21 cellular contexts compared by ENCODE assay signal in the genomic region with DNA sequence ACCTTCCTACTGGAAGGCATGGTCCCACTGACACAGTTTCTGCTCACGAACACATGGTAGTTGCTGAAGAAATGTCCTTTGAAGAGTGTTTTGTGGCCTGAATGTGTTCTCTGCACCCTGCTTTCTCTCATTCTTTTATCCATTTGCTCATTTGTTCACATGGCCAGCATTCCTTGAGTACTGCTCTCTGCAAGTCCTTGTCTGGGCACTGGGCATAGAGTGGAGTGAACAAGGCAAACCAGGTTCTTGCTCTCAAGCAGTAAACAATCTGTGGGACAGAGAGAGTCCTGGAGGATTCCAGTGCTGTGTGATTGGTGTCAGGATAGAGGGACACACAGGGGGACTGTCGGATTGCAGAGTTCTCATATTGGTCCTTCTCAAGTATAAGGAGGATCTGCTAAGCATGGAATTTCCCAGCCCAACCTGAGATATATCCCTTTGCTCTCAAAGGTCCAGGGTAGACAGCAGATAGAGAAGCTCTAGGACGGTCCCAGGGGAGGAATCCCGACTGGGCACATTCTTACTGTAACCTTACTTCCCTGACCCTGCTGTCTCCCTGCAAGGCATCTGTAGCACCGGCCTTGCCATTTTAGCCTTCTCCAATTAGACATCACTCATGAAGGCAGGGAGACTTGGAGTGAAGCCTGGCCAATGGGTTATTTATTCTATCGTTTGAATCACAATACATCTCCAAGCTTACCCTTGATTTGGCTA. TPM values are rescaled to one million over a fixed set of nuclear protein-coding genes. Genes with fewer than 3 reads are reported as not detected.
DNase-seq lines count a peak whose midpoint lies in the region; ATAC-seq and TF ChIP-seq lines count a peak whose summit lies in the region.
"Had no signal": no experiment of that assay in that cellular context is flagged by ENCODE, and none has a peak within 500 bp of the region (broad histone marks: within the 10 kb centered on the region; RNA-seq: fewer than 3 reads in every experiment).

No MANE protein-coding gene starts in this region.

- H3K4ac ChIP-seq in mesenchymal stem cell (ENCODE audit: low read depth in 1 of 2, low read length in 2 of 2), result no peak overlapping the region

- H4K91ac ChIP-seq in mesenchymal stem cell (ENCODE audit: low read length), result no peak overlapping the region

- intact Hi-C loops in thyroid gland (cut with DNase I), result no loop called here

- H3K9me3 ChIP-seq in mesenchymal stem cell (ENCODE audit: control insufficient read depth, low read length), result no peaks in the 10 kb centered on the region
- H3K9me3 ChIP-seq in thyroid gland, result no peaks in the 10 kb centered on the region
- H3K9me3 ChIP-seq: thoracic aorta had no signal

- no peak for TF ChIP-seq CTCF in thyroid gland (IDR thresholded peaks at IDR 0.05)

- no peak overlapping the region for H2BK5ac ChIP-seq in mesenchymal stem cell (ENCODE audit: low read depth, low read length, poor library complexity, severe bottlenecking)

- no peak overlapping the region for H2AK5ac ChIP-seq in mesenchymal stem cell (ENCODE audit: low read length, severe bottlenecking)

- H3K4me1 ChIP-seq in mesenchymal stem cell (ENCODE audit: control insufficient read depth, insufficient read depth, low read depth, low read length) (peaks cover 5% of the 10 kb centered on the region), thyroid gland (peaks cover 24 to 51% of the 10 kb centered on the region in 2 donors)

- H3K4me2 ChIP-seq in mesenchymal stem cell (ENCODE audit: low read length, poor library complexity, severe bottlenecking), result no peak overlapping the region

- H3K14ac ChIP-seq in mesenchymal stem cell (ENCODE audit: low read length in 2 of 2), result no peak overlapping the region

- no peaks in the 10 kb centered on the region for H3K27me3 ChIP-seq in mesenchymal stem cell (ENCODE audit: control insufficient read depth in 1 of 2, insufficient read depth in 1 of 2, low read length in 2 of 2)
- no peaks in the 10 kb centered on the region for H3K27me3 ChIP-seq in thyroid gland

- no peak for ATAC-seq in GM18519 (IDR thresholded peaks at IDR 0.05; ENCODE audit: low FRiP score, unreplicated experiment)
- ATAC-seq: activated T-cell treated with anti-CD3 and anti-CD28 coated beads, Interleukin-2, amount 50 U/mL, for 4 hours; GM12878; naive thymus-derived CD8-positive, alpha-beta T cell had no signal

- no peak overlapping the region for H3K23ac ChIP-seq in mesenchymal stem cell (ENCODE audit: low read length in 2 of 2)

- DNase-seq in NCI-H1694 (lab: John Stamatoyannopoulos, UW) (peak; percentile 42), NCI-H1694 treated with DMSO at 0.1 percent for 48 hours (lab: John Stamatoyannopoulos, UW) (no peak), mesenchymal stem cell (no peak), thyroid gland (peak; percentile 76), DMS 273 treated with DMSO at 0.1 percent for 48 hours (lab: John Stamatoyannopoulos, UW) (no peak), NCI-H1092 treated with DMSO at 0.1 percent for 48 hours (lab: John Stamatoyannopoulos, UW) (no peak)
- DNase-seq: activated CD4-positive, alpha-beta T cell treated with anti-CD3 and anti-CD28 coated beads for 1 hour; activated CD8-positive, alpha-beta memory T cell treated with anti-CD3 and anti-CD28 coated beads for 24 hours; activated naive CD4-positive, alpha-beta T cell; activated T-cell treated with anti-CD3 and anti-CD28 coated beads, Interleukin-2, amount 50 U/mL, for 4 hours; AML-193; DMS79; Karpas-422; naive thymus-derived CD8-positive, alpha-beta T cell; NCI-H1930; SW 1271 had no signal

- H3K36me3 ChIP-seq in mesenchymal stem cell (ENCODE audit: control insufficient read depth in 1 of 2, insufficient read depth in 2 of 2, low read depth in 1 of 2, low read length in 2 of 2) (no peaks in the 10 kb centered on the region), thyroid gland (no peaks in the 10 kb centered on the region)
- H3K36me3 ChIP-seq: thoracic aorta had no signal

- peak overlapping the region in 1 of 2 experiments; percentile 32 for H2BK12ac ChIP-seq in mesenchymal stem cell (ENCODE audit: low read length in 2 of 2)

- H3K27ac ChIP-seq in cingulate gyrus (ENCODE audit: low read depth, low read length) (peak overlapping the region; percentile 65), mesenchymal stem cell (ENCODE audit: low read length, poor library complexity, severe bottlenecking) (no peak overlapping the region), thyroid gland (peak overlapping the region; percentile 75 to 98 (median 91))
- H3K27ac ChIP-seq: 22Rv1, thoracic aorta had no signal

- TF ChIP-seq POLR2A in thyroid gland (IDR thresholded peaks at IDR 0.05), result peak in 1 of 2 donors; percentile 79

- no peak overlapping the region for H3K18ac ChIP-seq in mesenchymal stem cell (ENCODE audit: low read depth in 1 of 2, low read length in 2 of 2)

- no peak overlapping the region for H4K8ac ChIP-seq in mesenchymal stem cell (ENCODE audit: low read length)

- no peak overlapping the region for H2BK120ac ChIP-seq in mesenchymal stem cell (ENCODE audit: low read depth, low read length)

- no peak overlapping the region for H2BK15ac ChIP-seq in mesenchymal stem cell (ENCODE audit: low read depth, poor library complexity, severe bottlenecking)

- H3K9ac ChIP-seq in mesenchymal stem cell (ENCODE audit: low read length), result peak overlapping the region; percentile 61

- no peak overlapping the region for H2AFZ ChIP-seq in mesenchymal stem cell (ENCODE audit: low read depth, low read length)

- no peaks in the 10 kb centered on the region for H3K79me1 ChIP-seq in mesenchymal stem cell (replicated peaks; ENCODE audit: low read length, poor library complexity, severe bottlenecking)

- WGBS in mesenchymal stem cell, result 79% methylated on average over 6 of the region's 6 CpGs
- WGBS in thyroid gland, 2 donors, result 42% methylated on average over 6 of the region's 6 CpGs

- H3K4me3 ChIP-seq in mesenchymal stem cell (ENCODE audit: insufficient read depth in 1 of 2, low read depth in 1 of 2, low read length in 2 of 2), result no peak overlapping the region
- H3K4me3 ChIP-seq in thyroid gland (replicated peaks in 1 of 3), result no peak overlapping the region
- H3K4me3 ChIP-seq: GM12878, thoracic aorta had no signal

RNA-seq across cellular contexts. Expression of a gene that starts 32.3 kb away (rescaled TPM):
- 8.4 TPM for polyA plus RNA-seq in mesenchymal stem cell (2013, experiment 1 of 2)
- polyA plus RNA-seq in mesenchymal stem cell (2013, experiment 2 of 2), result 8.7 TPM
- total RNA-seq in thyroid gland, result 10 to 100 TPM; 32.8 to 57.4 (median 48.9) TPM

RNA-seq across cellular contexts. Expression of a gene that starts 52.7 kb away (rescaled TPM):
- 28.3 TPM for polyA plus RNA-seq in mesenchymal stem cell (2013, experiment 1 of 2)
- polyA plus RNA-seq in mesenchymal stem cell (2013, experiment 2 of 2), result 28.4 TPM
- 100 to 1,000 TPM in 2 of 4 donors, 10 to 100 TPM in 2; 31.4 to 864 (median 78.8) TPM for total RNA-seq in thyroid gland

Comparison
In these comparisons a context has a peak if more than half of its experiments do, and no peak if none do; other contexts are left out.
1. DNase-seq: peak in NCI-H1694 (single experiment) and thyroid gland (2 of 2); none in NCI-H1694 treated with DMSO at 0.1 percent for 48 hours (single experiment), mesenchymal stem cell (single experiment), DMS 273 treated with DMSO at 0.1 percent for 48 hours (single experiment) and NCI-H1092 treated with DMSO at 0.1 percent for 48 hours (single experiment).